23 cellular contexts compared by ENCODE assay signal in genomic region chr22:48724899-48725298, GRCh38.
"Had no signal": no experiment of that assay in that cellular context is flagged by ENCODE, and none has a peak within 500 bp of the region (broad histone marks: within the 10 kb centered on the region; RNA-seq: fewer than 3 reads in every experiment).

No MANE protein-coding gene starts in this region.

- H3K4me3 ChIP-seq: dorsolateral prefrontal cortex, lung, psoas muscle, right lobe of liver, suprapubic skin, transverse colon, vagina had no signal

- FAIRE-seq: colon, frontal cortex, keratinocyte, small intestine had no signal

- H3K4me3 Mint-ChIP-seq: memory B cell; nephron; stimulated activated naive CD8-positive, alpha-beta T cell treated with anti-CD3 and anti-CD28 coated beads, Interleukin-15, amount 100 ng/mL, for 72 hours had no signal

- H3K4me1 Mint-ChIP-seq: memory B cell; nephron; stimulated activated naive CD8-positive, alpha-beta T cell treated with anti-CD3 and anti-CD28 coated beads, Interleukin-15, amount 100 ng/mL, for 72 hours had no signal

- ATAC-seq: left lobe of liver; psoas muscle; right lobe of liver; stimulated activated naive CD8-positive, alpha-beta T cell treated with anti-CD3 and anti-CD28 coated beads, Interleukin-15, amount 100 ng/mL, for 72 hours had no signal

- H3K4me1 ChIP-seq: psoas muscle, right lobe of liver, suprapubic skin, vagina had no signal

- H3K36me3 Mint-ChIP-seq: memory B cell had no signal

- H3K9me3 ChIP-seq: right lobe of liver, vagina had no signal

- H3K27ac ChIP-seq: dorsolateral prefrontal cortex, psoas muscle, right lobe of liver, suprapubic skin, transverse colon, vagina had no signal

- H3K27ac Mint-ChIP-seq: memory B cell; nephron; stimulated activated naive CD8-positive, alpha-beta T cell treated with anti-CD3 and anti-CD28 coated beads, Interleukin-15, amount 100 ng/mL, for 72 hours had no signal

- DNase-seq: cerebellar nuclear complex; effector CD4-positive, alpha-beta T cell; nucleus accumbens; psoas muscle; small intestine; stimulated activated CD4-positive, alpha-beta T cell treated with anti-CD3 and anti-CD28 coated beads, Interleukin-12 subunit alpha, Interleukin-12 subunit beta, amount 100 ng/mL, for 4 hours; stimulated activated CD4-positive, alpha-beta T cell treated with anti-CD3 and anti-CD28 coated beads, Interleukin-1b, Interleukin-23, amount 100 ng/mL, for 48 hours; stimulated activated CD4-positive, alpha-beta T cell treated with anti-CD3 and anti-CD28 coated beads, Interleukin-4, amount 100 ng/mL, for 1 hour; stimulated activated CD8-positive, alpha-beta memory T cell treated with anti-CD3 and anti-CD28 coated beads, Interleukin-4, amount 100 ng/mL, for 48 hours; stimulated activated naive CD4-positive, alpha-beta T cell; stimulated activated naive CD8-positive, alpha-beta T cell treated with anti-CD3 and anti-CD28 coated beads, Interleukin-15, amount 100 ng/mL, for 72 hours; transverse colon had no signal

- H3K27me3 ChIP-seq: dorsolateral prefrontal cortex, right lobe of liver, suprapubic skin, vagina had no signal

- H3K36me3 ChIP-seq: right lobe of liver, suprapubic skin, transverse colon, vagina had no signal
